Comparison of ENCODE assay signal across 23 cellular contexts in the genomic region with DNA sequence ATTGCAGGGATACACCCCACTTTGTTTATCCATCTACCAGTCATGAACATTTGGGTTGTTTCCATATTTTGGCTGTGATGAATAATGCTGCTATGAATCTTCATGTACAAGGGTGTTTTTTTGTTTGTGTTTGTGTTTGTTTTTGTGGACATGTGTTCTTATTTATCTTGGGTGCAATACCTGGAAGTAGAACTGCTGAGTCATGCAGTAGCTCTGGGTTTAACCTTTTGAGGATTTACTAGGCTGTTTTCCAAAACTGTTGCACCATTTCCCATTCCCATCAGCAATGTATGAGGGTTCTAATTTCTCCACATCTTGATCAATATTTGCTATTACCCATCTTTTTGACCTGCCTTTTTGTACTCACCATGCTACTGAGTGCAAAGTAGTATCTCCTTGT.
DNase-seq lines count a peak whose midpoint lies in the region; ATAC-seq and TF ChIP-seq lines count a peak whose summit lies in the region.
"Had no signal": no experiment of that assay in that cellular context is flagged by ENCODE, and none has a peak within 500 bp of the region (broad histone marks: within the 10 kb centered on the region; RNA-seq: fewer than 3 reads in every experiment).

No MANE protein-coding gene starts in this region.

- H3K9ac ChIP-seq in liver (ENCODE audit: low read depth in 1 of 2, low read length in 2 of 2) = no peak overlapping the region
- H3K9ac ChIP-seq: BLaER1 treated with 17β-estradiol and CSF1 and Interleukin-3, amounts not matched to agents 10 nM and 100 nM had no signal

- no peak for ATAC-seq in GM21576 (IDR thresholded peaks at IDR 0.05; ENCODE audit: unreplicated experiment)
- ATAC-seq: natural killer cell had no signal

- peak overlapping the region; percentile 10 to 40 for H3K27ac ChIP-seq in liver (ENCODE audit: low read depth in 1 of 2, low read length in 2 of 2)
- H3K27ac ChIP-seq: BLaER1 treated with 17β-estradiol and CSF1 and Interleukin-3, amounts not matched to agents 10 nM and 100 nM had no signal

- no peaks in the 10 kb centered on the region for H3K9me3 ChIP-seq in liver (ENCODE audit: control insufficient read depth in 4 of 4, low read length in 3 of 4)
- H3K9me3 ChIP-seq: stomach had no signal

- DNase-seq in HCEC 1CT (peak; percentile 36), RPMI7951 (ENCODE audit: low read depth) (peak; percentile 42), epithelial cell of esophagus (ENCODE audit: low read depth) (peak; percentile 79), amygdala (lab: John Stamatoyannopoulos, UW) (no peak), NCI-H446 treated with DMSO at 0.1 percent for 48 hours (lab: John Stamatoyannopoulos, UW) (no peak), NCI-H69 (lab: John Stamatoyannopoulos, UW) (no peak)
- DNase-seq: activated CD4-positive, alpha-beta T cell treated with anti-CD3 and anti-CD28 coated beads for 48 hours; Calu3; esophagus squamous epithelium; kidney glomerular epithelial cell; mesendoderm; natural killer cell; NCI-H1694 treated with DMSO at 0.1 percent for 48 hours; NCI-H446; SHP77 treated with DMSO at 0.1 percent for 48 hours; small intestine; stimulated activated CD4-positive, alpha-beta T cell treated with anti-CD3 and anti-CD28 coated beads, Interleukin-4, amount 100 ng/mL, for 24 hours; stomach; T-helper 1 cell; trophoblast cell had no signal

- H3K27me3 ChIP-seq in liver (ENCODE audit: control insufficient read depth in 4 of 4, insufficient read depth in 4 of 4, low read length in 3 of 4) = no peaks in the 10 kb centered on the region
- H3K27me3 ChIP-seq: BLaER1 treated with 17β-estradiol and CSF1 and Interleukin-3, amounts not matched to agents 10 nM and 100 nM had no signal

- H3K36me3 ChIP-seq in liver (ENCODE audit: control insufficient read depth in 4 of 4, insufficient read depth in 3 of 4, low read depth in 1 of 4, low read length in 3 of 4) = no peaks in the 10 kb centered on the region
- H3K36me3 ChIP-seq: BLaER1 treated with 17β-estradiol and CSF1 and Interleukin-3, amounts not matched to agents 10 nM and 100 nM; esophagus squamous epithelium; stomach had no signal

- peaks cover 4 to 22% (median 13%) of the 10 kb centered on the region in 4 donors for H3K4me1 ChIP-seq in liver (ENCODE audit: control insufficient read depth in 4 of 4, insufficient read depth in 4 of 4, low read length in 3 of 4)

- no peak for TF ChIP-seq CTCF in epithelial cell of esophagus (IDR thresholded peaks at IDR 0.05; ENCODE audit: insufficient read depth, low read depth, low read length, missing control alignments)
- TF ChIP-seq CTCF in liver (IDR thresholded peaks at IDR 0.05; ENCODE audit: low read depth, low read length, missing input control) = no peak

- no peak overlapping the region for H3K4me3 ChIP-seq in epithelial cell of esophagus (ENCODE audit: low read length)
- H3K4me3 ChIP-seq in liver (ENCODE audit: low read depth in 1 of 3, low read length in 3 of 3) = no peak overlapping the region
- H3K4me3 ChIP-seq: BLaER1 treated with 17β-estradiol and CSF1 and Interleukin-3, amounts not matched to agents 10 nM and 100 nM; esophagus squamous epithelium; stomach had no signal

- TF ChIP-seq RAD21 in liver (IDR thresholded peaks at IDR 0.05) = peak; percentile 47 to 49

TF ChIP-seq in liver, 16 proteins besides CTCF, POLR2A, EP300 and RAD21:
- TF ChIP-seq, protein P1, sequence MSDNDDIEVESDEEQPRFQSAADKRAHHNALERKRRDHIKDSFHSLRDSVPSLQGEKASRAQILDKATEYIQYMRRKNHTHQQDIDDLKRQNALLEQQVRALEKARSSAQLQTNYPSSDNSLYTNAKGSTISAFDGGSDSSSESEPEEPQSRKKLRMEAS (IDR thresholded peaks at IDR 0.05) = peak; percentile 90
- TF ChIP-seq HNF4A (conservative IDR thresholded peaks at IDR 0.05) = peak; percentile 77 to 86
- TF ChIP-seq, protein P2, sequence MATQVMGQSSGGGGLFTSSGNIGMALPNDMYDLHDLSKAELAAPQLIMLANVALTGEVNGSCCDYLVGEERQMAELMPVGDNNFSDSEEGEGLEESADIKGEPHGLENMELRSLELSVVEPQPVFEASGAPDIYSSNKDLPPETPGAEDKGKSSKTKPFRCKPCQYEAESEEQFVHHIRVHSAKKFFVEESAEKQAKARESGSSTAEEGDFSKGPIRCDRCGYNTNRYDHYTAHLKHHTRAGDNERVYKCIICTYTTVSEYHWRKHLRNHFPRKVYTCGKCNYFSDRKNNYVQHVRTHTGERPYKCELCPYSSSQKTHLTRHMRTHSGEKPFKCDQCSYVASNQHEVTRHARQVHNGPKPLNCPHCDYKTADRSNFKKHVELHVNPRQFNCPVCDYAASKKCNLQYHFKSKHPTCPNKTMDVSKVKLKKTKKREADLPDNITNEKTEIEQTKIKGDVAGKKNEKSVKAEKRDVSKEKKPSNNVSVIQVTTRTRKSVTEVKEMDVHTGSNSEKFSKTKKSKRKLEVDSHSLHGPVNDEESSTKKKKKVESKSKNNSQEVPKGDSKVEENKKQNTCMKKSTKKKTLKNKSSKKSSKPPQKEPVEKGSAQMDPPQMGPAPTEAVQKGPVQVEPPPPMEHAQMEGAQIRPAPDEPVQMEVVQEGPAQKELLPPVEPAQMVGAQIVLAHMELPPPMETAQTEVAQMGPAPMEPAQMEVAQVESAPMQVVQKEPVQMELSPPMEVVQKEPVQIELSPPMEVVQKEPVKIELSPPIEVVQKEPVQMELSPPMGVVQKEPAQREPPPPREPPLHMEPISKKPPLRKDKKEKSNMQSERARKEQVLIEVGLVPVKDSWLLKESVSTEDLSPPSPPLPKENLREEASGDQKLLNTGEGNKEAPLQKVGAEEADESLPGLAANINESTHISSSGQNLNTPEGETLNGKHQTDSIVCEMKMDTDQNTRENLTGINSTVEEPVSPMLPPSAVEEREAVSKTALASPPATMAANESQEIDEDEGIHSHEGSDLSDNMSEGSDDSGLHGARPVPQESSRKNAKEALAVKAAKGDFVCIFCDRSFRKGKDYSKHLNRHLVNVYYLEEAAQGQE (IDR thresholded peaks at IDR 0.05) = no peak
- no peak for TF ChIP-seq TAF1 (conservative IDR thresholded peaks at IDR 0.05)
- TF ChIP-seq, protein P3, sequence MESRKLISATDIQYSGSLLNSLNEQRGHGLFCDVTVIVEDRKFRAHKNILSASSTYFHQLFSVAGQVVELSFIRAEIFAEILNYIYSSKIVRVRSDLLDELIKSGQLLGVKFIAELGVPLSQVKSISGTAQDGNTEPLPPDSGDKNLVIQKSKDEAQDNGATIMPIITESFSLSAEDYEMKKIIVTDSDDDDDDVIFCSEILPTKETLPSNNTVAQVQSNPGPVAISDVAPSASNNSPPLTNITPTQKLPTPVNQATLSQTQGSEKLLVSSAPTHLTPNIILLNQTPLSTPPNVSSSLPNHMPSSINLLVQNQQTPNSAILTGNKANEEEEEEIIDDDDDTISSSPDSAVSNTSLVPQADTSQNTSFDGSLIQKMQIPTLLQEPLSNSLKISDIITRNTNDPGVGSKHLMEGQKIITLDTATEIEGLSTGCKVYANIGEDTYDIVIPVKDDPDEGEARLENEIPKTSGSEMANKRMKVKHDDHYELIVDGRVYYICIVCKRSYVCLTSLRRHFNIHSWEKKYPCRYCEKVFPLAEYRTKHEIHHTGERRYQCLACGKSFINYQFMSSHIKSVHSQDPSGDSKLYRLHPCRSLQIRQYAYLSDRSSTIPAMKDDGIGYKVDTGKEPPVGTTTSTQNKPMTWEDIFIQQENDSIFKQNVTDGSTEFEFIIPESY (IDR thresholded peaks at IDR 0.05) = peak; percentile 90
- TF ChIP-seq RXRA (IDR thresholded peaks at IDR 0.05) = peak; percentile 82 to 94
- TF ChIP-seq FOXA2 (IDR thresholded peaks at IDR 0.05) = peak; percentile 96
- TF ChIP-seq EGR1 (IDR thresholded peaks at IDR 0.05; ENCODE audit: low read depth in 2 of 2) = peak; percentile 28 to 84
- TF ChIP-seq NR2F2 (IDR thresholded peaks at IDR 0.05) = peak; percentile 29
- peak in 1 of 2 donors; percentile 60 for TF ChIP-seq GABPA (IDR thresholded peaks at IDR 0.05 in 1 of 2, conservative IDR thresholded peaks at IDR 0.05 in 1 of 2)
- TF ChIP-seq JUND (IDR thresholded peaks at IDR 0.05) = peak; percentile 81 to 87
- peak; percentile 87 for TF ChIP-seq FOXA1 (IDR thresholded peaks at IDR 0.05)
- peak; percentile 76 for TF ChIP-seq YY1 (IDR thresholded peaks at IDR 0.05)
- TF ChIP-seq HNF4G (IDR thresholded peaks at IDR 0.05) = peak; percentile 50
- TF ChIP-seq SP1 (IDR thresholded peaks at IDR 0.05) = peak; percentile 65
- TF ChIP-seq, protein P4, sequence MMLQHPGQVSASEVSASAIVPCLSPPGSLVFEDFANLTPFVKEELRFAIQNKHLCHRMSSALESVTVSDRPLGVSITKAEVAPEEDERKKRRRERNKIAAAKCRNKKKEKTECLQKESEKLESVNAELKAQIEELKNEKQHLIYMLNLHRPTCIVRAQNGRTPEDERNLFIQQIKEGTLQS (IDR thresholded peaks at IDR 0.05) = peak; percentile 85

Comparison
In these comparisons a context has a peak if more than half of its experiments do, and no peak if none do; other contexts are left out.
1. DNase-seq: peak in HCEC 1CT (single experiment), RPMI7951 (single experiment) and epithelial cell of esophagus (single experiment); none in amygdala (0 of 56), NCI-H446 treated with DMSO at 0.1 percent for 48 hours (single experiment) and NCI-H69 (single experiment).